23 cellular contexts compared by ENCODE assay signal in the genomic region with DNA sequence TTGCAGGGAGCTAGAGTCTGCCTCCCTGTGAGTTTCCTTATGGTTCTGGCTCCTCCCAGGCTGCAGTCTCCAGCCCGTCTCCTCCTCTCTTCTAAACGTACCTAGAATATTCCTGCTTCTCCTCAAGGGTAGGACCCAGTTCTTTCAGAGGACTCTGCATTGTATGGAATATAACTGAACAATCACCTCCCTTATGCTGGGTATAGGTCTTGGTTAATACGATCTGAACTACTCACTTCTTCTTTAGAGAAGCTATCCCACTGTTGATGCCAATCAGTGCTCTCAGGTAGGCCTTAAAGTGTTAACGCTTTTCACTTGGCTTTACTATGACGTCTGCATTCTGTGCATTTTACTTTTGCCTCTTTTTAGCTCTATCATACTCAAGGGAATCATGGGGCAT.
"Had no signal": no experiment of that assay in that cellular context is flagged by ENCODE, and none has a peak within 500 bp of the region (broad histone marks: within the 10 kb centered on the region; RNA-seq: fewer than 3 reads in every experiment).

No MANE protein-coding gene starts in this region.

- DNase-seq: immature natural killer cell; kidney; left colon; left lung; lower lobe of right lung; mesenchymal stem cell; naive thymus-derived CD8-positive, alpha-beta T cell; stimulated activated CD4-positive, alpha-beta T cell treated with anti-CD3 and anti-CD28 coated beads, Interleukin-1b, Interleukin-23, amount 100 ng/mL, for 48 hours; stimulated activated CD4-positive, alpha-beta T cell treated with anti-CD3 and anti-CD28 coated beads, Interleukin-2, amount 100 ng/mL, for 48 hours; stimulated activated CD4-positive, alpha-beta T cell treated with anti-CD3 and anti-CD28 coated beads, Interleukin-4, amount 100 ng/mL, for 4 hours; stimulated activated CD8-positive, alpha-beta memory T cell treated with anti-CD3 and anti-CD28 coated beads, Interleukin-4, amount 100 ng/mL, for 48 hours; stimulated activated naive CD4-positive, alpha-beta T cell treated with Interleukin-2 at 50 U/mL for 16 hours; stimulated activated naive CD8-positive, alpha-beta T cell treated with anti-CD3 and anti-CD28 coated beads, Interleukin-15, amount 100 ng/mL, for 72 hours; uterus had no signal

- H3K4me3 ChIP-seq: left lung, lower lobe of right lung, ovary, right atrium auricular region, right lobe of liver, smooth muscle cell, tibial nerve, uterus had no signal

- H3K27ac ChIP-seq: left lung, lower lobe of right lung, ovary, right atrium auricular region, right lobe of liver, tibial nerve, uterus had no signal

- H3K9me3 ChIP-seq: left lung, lower lobe of right lung, ovary, right atrium auricular region, right lobe of liver, tibial nerve, uterus had no signal

- H3K27ac Mint-ChIP-seq: immature natural killer cell; nephron; progenitor cell of endocrine pancreas; stimulated activated memory B cell treated with anti-CD40 and anti-IgM and Interleukin-4, amounts not matched to agents 10 μg/mL and 1 μg/mL and 100 μg/mL, for 72 hours; stimulated activated naive CD8-positive, alpha-beta T cell treated with anti-CD3 and anti-CD28 coated beads, Interleukin-15, amount 100 ng/mL, for 72 hours; type B pancreatic cell had no signal

- H3K4me2 ChIP-seq: smooth muscle cell had no signal

- H3K27me3 ChIP-seq: ovary, right atrium auricular region, right lobe of liver, tibial nerve, uterus had no signal

- H3K4me3 Mint-ChIP-seq: immature natural killer cell; naive thymus-derived CD8-positive, alpha-beta T cell; nephron; stimulated activated memory B cell treated with anti-CD40 and anti-IgM and Interleukin-4, amounts not matched to agents 10 μg/mL and 1 μg/mL and 100 μg/mL, for 72 hours; stimulated activated naive CD8-positive, alpha-beta T cell treated with anti-CD3 and anti-CD28 coated beads, Interleukin-15, amount 100 ng/mL, for 72 hours; type B pancreatic cell had no signal

- ATAC-seq: left colon; left lung; lower lobe of right lung; naive thymus-derived CD8-positive, alpha-beta T cell; stimulated activated naive CD8-positive, alpha-beta T cell treated with anti-CD3 and anti-CD28 coated beads, Interleukin-15, amount 100 ng/mL, for 72 hours had no signal

- H3K4me1 ChIP-seq: left lung, lower lobe of right lung, right atrium auricular region, right lobe of liver, uterus had no signal

- H3K4me1 Mint-ChIP-seq: immature natural killer cell had no signal

- H3K36me3 ChIP-seq: left lung, lower lobe of right lung, ovary, right atrium auricular region, right lobe of liver, tibial nerve, uterus had no signal

- H3K36me3 Mint-ChIP-seq: immature natural killer cell; naive thymus-derived CD8-positive, alpha-beta T cell; stimulated activated memory B cell treated with anti-CD40 and anti-IgM and Interleukin-4, amounts not matched to agents 10 μg/mL and 1 μg/mL and 100 μg/mL, for 72 hours; type B pancreatic cell had no signal

- H3K9me3 Mint-ChIP-seq: immature natural killer cell; naive thymus-derived CD8-positive, alpha-beta T cell; nephron; stimulated activated memory B cell treated with anti-CD40 and anti-IgM and Interleukin-4, amounts not matched to agents 10 μg/mL and 1 μg/mL and 100 μg/mL, for 72 hours; stimulated activated naive CD8-positive, alpha-beta T cell treated with anti-CD3 and anti-CD28 coated beads, Interleukin-15, amount 100 ng/mL, for 72 hours; type B pancreatic cell had no signal
